Comparison of ENCODE assay signal across 13 cellular contexts in the genomic region with DNA sequence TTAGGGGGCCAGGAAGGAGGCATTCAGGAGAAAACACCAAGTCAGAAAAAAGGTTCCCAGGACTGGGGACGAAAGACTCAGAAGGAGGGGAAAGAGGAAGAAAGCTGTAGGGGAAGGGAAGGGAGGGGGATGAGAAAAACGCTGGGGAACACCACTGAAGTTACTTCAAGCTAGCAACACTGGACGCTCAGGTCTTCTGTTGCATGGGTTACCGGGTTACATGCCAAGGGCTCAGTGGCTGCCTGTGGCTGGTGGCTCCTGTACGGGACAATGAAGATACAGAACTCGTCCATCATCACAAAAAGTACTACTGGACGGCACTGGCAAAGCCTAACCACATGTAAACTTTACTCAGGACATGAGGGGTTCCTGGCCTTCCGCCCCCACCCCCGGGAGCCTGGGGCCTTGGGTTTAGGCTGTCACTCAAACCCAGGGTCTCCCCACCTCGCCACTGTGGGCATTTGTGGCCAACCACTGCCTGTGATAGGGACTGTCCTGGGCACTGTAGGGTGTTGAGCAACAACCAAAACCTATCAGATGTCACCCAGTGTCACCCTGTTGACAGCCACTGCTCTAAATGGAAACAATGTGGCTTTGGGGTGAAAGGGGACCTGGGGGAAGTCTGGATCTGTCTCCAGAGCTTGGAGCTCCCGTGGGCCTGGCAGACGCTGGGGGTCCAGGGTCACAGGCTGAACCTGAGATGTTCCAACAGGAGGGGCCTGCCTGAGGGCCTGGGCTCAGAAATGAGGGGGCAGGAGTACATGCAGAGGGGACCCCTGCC. TPM values are rescaled to one million over a fixed set of nuclear protein-coding genes. Genes with fewer than 3 reads are reported as not detected.
DNase-seq lines count a peak whose midpoint lies in the region; ATAC-seq and TF ChIP-seq lines count a peak whose summit lies in the region.
"Had no signal": no experiment of that assay in that cellular context is flagged by ENCODE, and none has a peak within 500 bp of the region (broad histone marks: within the 10 kb centered on the region; RNA-seq: fewer than 3 reads in every experiment).

No MANE protein-coding gene starts in this region.

- no peak overlapping the region for H3K27ac Mint-ChIP-seq in T-helper 2 cell treated with Interferon-gamma antibody and Interleukin-4, amounts not matched to agents 5 μg/mL and 100 μg/mL, for 36 hours
- H3K27ac Mint-ChIP-seq: GM23338 had no signal

- H3K4me3 Mint-ChIP-seq in T-helper 2 cell treated with Interferon-gamma antibody and Interleukin-4, amounts not matched to agents 5 μg/mL and 100 μg/mL, for 36 hours: no peak overlapping the region
- H3K4me3 Mint-ChIP-seq: CD4-positive, CD25-positive, alpha-beta regulatory T cell; GM23338 had no signal

- H3K9ac ChIP-seq in OCI-LY3 (ENCODE audit: low read length) (no peak overlapping the region), rectal smooth muscle tissue (ENCODE audit: low read length) (no peak overlapping the region)

- H3K27ac ChIP-seq in OCI-LY3 (ENCODE audit: low read length) (no peak overlapping the region), heart left ventricle (peak overlapping the region in 4 of 12 donors; percentile 28 to 89 (median 49)), rectal smooth muscle tissue (ENCODE audit: low read depth, low read length) (peak overlapping the region; percentile 6), prostate gland (no peak overlapping the region)

- H3K4me3 ChIP-seq in OCI-LY3 (ENCODE audit: low read length) (no peak overlapping the region), heart left ventricle (no peak overlapping the region), rectal smooth muscle tissue (ENCODE audit: low read length) (no peak overlapping the region), prostate gland (no peak overlapping the region)
- H3K4me3 ChIP-seq: GM23338, Peyer's patch had no signal

- H3K27me3 Mint-ChIP-seq in T-helper 2 cell treated with Interferon-gamma antibody and Interleukin-4, amounts not matched to agents 5 μg/mL and 100 μg/mL, for 36 hours (ENCODE audit: low read depth): peaks cover 4% of the 10 kb centered on the region
- H3K27me3 Mint-ChIP-seq: CD4-positive, CD25-positive, alpha-beta regulatory T cell had no signal

- H3K4me1 Mint-ChIP-seq in T-helper 2 cell treated with Interferon-gamma antibody and Interleukin-4, amounts not matched to agents 5 μg/mL and 100 μg/mL, for 36 hours (ENCODE audit: low read depth): peaks cover 3% of the 10 kb centered on the region

- H3K4me2 ChIP-seq in OCI-LY3 (ENCODE audit: low read length): no peak overlapping the region; the same call in 1 of the 2 replicates
- H3K4me2 ChIP-seq: GM23338 had no signal

- H4K20me1 ChIP-seq in OCI-LY3 (ENCODE audit: insufficient read depth, low read length): no peaks in the 10 kb centered on the region

- peak in 3 of 4 donors; percentile 13 to 40 (median 17) for ATAC-seq in heart left ventricle
- no peak for ATAC-seq in GM18517 (IDR thresholded peaks at IDR 0.05; ENCODE audit: unreplicated experiment)
- no peak for ATAC-seq in GM21529 (IDR thresholded peaks at IDR 0.05; ENCODE audit: unreplicated experiment)
- ATAC-seq: GM23338 had no signal

- 84 to 89% (median 86%) methylated on average over 12 of the region's 12 CpGs for WGBS in heart left ventricle, 4 donors
- 79% methylated on average over 12 of the region's 12 CpGs for WGBS in prostate gland

- H3K4me1 ChIP-seq in OCI-LY3 (ENCODE audit: low read length): peaks cover 26% of the 10 kb centered on the region
- peaks cover 0 to 71% (median 20%) of the 10 kb centered on the region in 12 donors for H3K4me1 ChIP-seq in heart left ventricle
- no peaks in the 10 kb centered on the region for H3K4me1 ChIP-seq in rectal smooth muscle tissue (ENCODE audit: control insufficient read depth, insufficient read depth, low read length)
- no peaks in the 10 kb centered on the region for H3K4me1 ChIP-seq in prostate gland (replicated peaks)

- DNase-seq in GF-D8 (lab: John Stamatoyannopoulos, UW) (peak; percentile 70), heart left ventricle (peak in 1 of 5 donors; percentile 29), prostate gland (ENCODE audit: low spot score) (no peak)
- no peak for DNase-seq in T-helper 2 cell treated with Interferon-gamma antibody and Interleukin-4, amounts not matched to agents 5 μg/mL and 100 μg/mL, for 36 hours (ENCODE audit: low spot score)
- DNase-seq: CD4-positive, CD25-positive, alpha-beta regulatory T cell; NCI-H2029 treated with DMSO at 0.1 percent for 48 hours; stimulated activated CD8-positive, alpha-beta memory T cell treated with anti-CD3 and anti-CD28 coated beads, Interleukin-4, amount 100 ng/mL, for 48 hours had no signal

- no peaks in the 10 kb centered on the region for H3K36me3 Mint-ChIP-seq in T-helper 2 cell treated with Interferon-gamma antibody and Interleukin-4, amounts not matched to agents 5 μg/mL and 100 μg/mL, for 36 hours (ENCODE audit: low read depth)
- H3K36me3 Mint-ChIP-seq: CD4-positive, CD25-positive, alpha-beta regulatory T cell had no signal

- no peaks in the 10 kb centered on the region for H3K9me3 ChIP-seq in OCI-LY3 (ENCODE audit: insufficient read depth, low read length)
- no peaks in the 10 kb centered on the region for H3K9me3 ChIP-seq in heart left ventricle
- no peaks in the 10 kb centered on the region for H3K9me3 ChIP-seq in prostate gland
- H3K9me3 ChIP-seq: Peyer's patch had no signal

- H3K79me2 ChIP-seq in OCI-LY3 (ENCODE audit: low read length): no peaks in the 10 kb centered on the region

- H3K27me3 ChIP-seq in OCI-LY3 (ENCODE audit: low read depth, low read length) (no peaks in the 10 kb centered on the region), heart left ventricle (no peaks in the 10 kb centered on the region), rectal smooth muscle tissue (ENCODE audit: control insufficient read depth, insufficient read depth, low read length) (no peaks in the 10 kb centered on the region), prostate gland (replicated peaks; ENCODE audit: insufficient read depth) (no peaks in the 10 kb centered on the region)
- H3K27me3 ChIP-seq: Peyer's patch had no signal

- no peak for TF ChIP-seq POLR2A in heart left ventricle (IDR thresholded peaks at IDR 0.05)
- no peak for TF ChIP-seq POLR2A in prostate gland (IDR thresholded peaks at IDR 0.05)

- 0 out of 2 replicates have a peak overlapping the region, but pooled peaks have one; percentile 1 for H2AFZ ChIP-seq in OCI-LY3 (ENCODE audit: low read depth, low read length)
- H2AFZ ChIP-seq: GM23338 had no signal

- H3K36me3 ChIP-seq in OCI-LY3 (replicated peaks; ENCODE audit: low read depth, low read length) (no peaks in the 10 kb centered on the region), heart left ventricle (no peaks in the 10 kb centered on the region), rectal smooth muscle tissue (ENCODE audit: control insufficient read depth, insufficient read depth, low read length) (no peaks in the 10 kb centered on the region), prostate gland (no peaks in the 10 kb centered on the region)
- H3K36me3 ChIP-seq: Peyer's patch had no signal

- no peak for TF ChIP-seq CTCF in OCI-LY3 (IDR thresholded peaks at IDR 0.05; ENCODE audit: low read depth, low read length)
- no peak for TF ChIP-seq CTCF in heart left ventricle (IDR thresholded peaks at IDR 0.05)
- TF ChIP-seq CTCF in prostate gland (IDR thresholded peaks at IDR 0.05): no peak

- H3K9me3 Mint-ChIP-seq in T-helper 2 cell treated with Interferon-gamma antibody and Interleukin-4, amounts not matched to agents 5 μg/mL and 100 μg/mL, for 36 hours: no peaks in the 10 kb centered on the region
- H3K9me3 Mint-ChIP-seq: CD4-positive, CD25-positive, alpha-beta regulatory T cell; GM23338 had no signal

- intact Hi-C loops in heart left ventricle (cut with DNase I): no loop called here
- intact Hi-C loops in prostate gland (cut with DNase I): no loop called here

RNA-seq across cellular contexts. Expression of a gene that starts 40.3 kb away (rescaled TPM):
- total RNA-seq in heart left ventricle (100 to 1,000 TPM in 1 of 9 donors, 10 to 100 TPM in 8; 29.6 to 110 (median 45.7) TPM), prostate gland (10 to 100 TPM; 13.9 to 31.1 TPM)
- 10 to 100 TPM in 1 of 2 donors, 1 to 10 TPM in 1; 9.2 to 40.2 TPM for polyA plus RNA-seq in heart left ventricle
- total RNA-seq: GM23338 had no signal

Comparison
In these comparisons a context has a peak if more than half of its experiments do, and no peak if none do; other contexts are left out.
1. ATAC-seq: peak in heart left ventricle (3 of 4); none in GM18517 (single experiment) and GM21529 (single experiment).